In the genomic region with DNA sequence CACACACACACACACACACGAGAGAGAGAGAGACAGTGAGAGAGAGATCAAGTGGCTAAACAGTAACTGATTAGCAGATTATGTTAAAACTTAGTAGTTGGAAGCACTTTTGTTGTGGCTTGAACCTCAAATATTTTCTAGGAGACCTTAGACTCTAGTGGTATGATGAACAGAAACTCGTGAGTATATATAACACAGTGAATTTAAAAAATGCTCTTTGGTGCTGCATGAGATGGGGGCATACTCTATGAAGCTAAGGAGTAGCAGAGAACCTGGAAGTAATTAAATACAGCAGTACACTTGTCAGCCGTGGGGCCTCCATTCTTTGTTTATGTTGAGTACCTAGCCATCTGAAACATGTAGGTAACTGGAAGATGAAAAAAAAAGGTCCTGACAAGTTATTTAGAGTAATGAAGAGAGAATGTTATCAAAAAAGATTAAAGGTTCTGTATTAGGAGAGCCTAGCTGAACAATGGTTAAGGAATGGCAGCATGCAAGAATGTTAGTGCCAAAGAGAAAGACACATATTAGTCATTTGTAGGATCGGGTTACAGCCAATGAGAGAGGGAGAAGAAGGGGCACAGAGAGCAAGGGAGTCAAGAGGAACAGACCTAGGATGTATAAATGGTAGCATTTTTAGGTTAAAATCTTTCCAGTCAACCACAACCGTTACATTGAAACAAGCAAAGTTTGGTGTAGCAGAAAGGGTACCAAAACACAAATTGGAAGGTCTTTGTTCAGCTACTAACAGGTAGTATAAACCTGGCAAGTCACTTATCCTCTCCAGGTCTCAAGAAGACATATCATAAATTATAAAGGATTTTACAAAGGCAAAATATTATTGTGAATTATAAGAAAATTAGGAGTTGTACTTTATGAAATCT, we compare ENCODE assay signal across 16 cellular contexts.
DNase-seq lines count a peak whose midpoint lies in the region; ATAC-seq, FAIRE-seq and TF ChIP-seq lines count a peak whose summit lies in the region.
"Had no signal": no experiment of that assay in that cellular context is flagged by ENCODE, and none has a peak within 500 bp of the region (broad histone marks: within the 10 kb centered on the region; RNA-seq: fewer than 3 reads in every experiment).

No MANE protein-coding gene starts in this region.

- H3K36me3 Mint-ChIP-seq in activated CD4-positive, alpha-beta T cell treated with anti-CD3 and anti-CD28 coated beads for 36 hours (ENCODE audit: low read depth), result no peaks in the 10 kb centered on the region
- no peaks in the 10 kb centered on the region for H3K36me3 Mint-ChIP-seq in activated CD4-positive, alpha-beta memory T cell treated with anti-CD3 and anti-CD28 coated beads, Interleukin-2, amount 10 ng/mL, durations not matched to agents 7 days and 5 days (ENCODE audit: low read depth)
- H3K36me3 Mint-ChIP-seq: activated naive CD8-positive, alpha-beta T cell treated with anti-CD3 and anti-CD28 coated beads, Interleukin-2, amount 10 ng/mL, durations not matched to agents 7 days and 5 days had no signal

- H3K79me2 ChIP-seq in endothelial cell of umbilical vein (ENCODE audit: control insufficient read depth, insufficient read depth, low read length), result no peaks in the 10 kb centered on the region
- H3K79me2 ChIP-seq in osteoblast (ENCODE audit: insufficient read depth, low read length), result no peaks in the 10 kb centered on the region

- H3K27ac ChIP-seq in endothelial cell of umbilical vein (ENCODE audit: insufficient read depth, low read depth, low read length) (peak overlapping the region; percentile 45), osteoblast (ENCODE audit: low read depth, low read length) (peak overlapping the region; percentile 70)
- H3K27ac ChIP-seq: lower lobe of right lung had no signal

- peak overlapping the region; percentile 1 for H3K4me2 ChIP-seq in endothelial cell of umbilical vein (ENCODE audit: insufficient read depth, low read length)
- H3K4me2 ChIP-seq in osteoblast (ENCODE audit: insufficient read depth, low read length), result no peak overlapping the region

- peaks cover 23% of the 10 kb centered on the region for H3K4me1 Mint-ChIP-seq in activated CD4-positive, alpha-beta T cell treated with anti-CD3 and anti-CD28 coated beads for 36 hours
- peaks cover 8% of the 10 kb centered on the region for H3K4me1 Mint-ChIP-seq in activated CD4-positive, alpha-beta memory T cell treated with anti-CD3 and anti-CD28 coated beads, Interleukin-2, amount 10 ng/mL, durations not matched to agents 7 days and 5 days
- H3K4me1 Mint-ChIP-seq: stimulated activated naive B cell treated with anti-CD40 and anti-IgM and Interleukin-4, amounts not matched to agents 10 μg/mL and 1 μg/mL and 100 μg/mL, for 72 hours had no signal

- H3K27me3 Mint-ChIP-seq in activated CD4-positive, alpha-beta T cell treated with anti-CD3 and anti-CD28 coated beads for 36 hours, result no peaks in the 10 kb centered on the region
- no peaks in the 10 kb centered on the region for H3K27me3 Mint-ChIP-seq in activated CD4-positive, alpha-beta memory T cell treated with anti-CD3 and anti-CD28 coated beads, Interleukin-2, amount 10 ng/mL, durations not matched to agents 7 days and 5 days

- H3K9ac ChIP-seq in endothelial cell of umbilical vein (replicated peaks; ENCODE audit: extremely low read depth, insufficient read depth, low read length), result no peak overlapping the region

- H3K36me3 ChIP-seq in endothelial cell of umbilical vein (ENCODE audit: control insufficient read depth in 2 of 2, extremely low read depth in 1 of 2, insufficient read depth in 2 of 2, low read length in 2 of 2) (no peaks in the 10 kb centered on the region), osteoblast (ENCODE audit: insufficient read depth, low read length) (no peaks in the 10 kb centered on the region)
- H3K36me3 ChIP-seq: HAP-1, lower lobe of right lung had no signal

- DNase-seq in ELR (ENCODE audit: low read depth), result peak; percentile 75
- DNase-seq in NB4 (ENCODE audit: low read depth), result peak; percentile 39
- peak; percentile 58 for DNase-seq in endothelial cell of umbilical vein (ENCODE audit: low read depth, low spot score)
- peak; percentile 29 for DNase-seq in osteoblast (ENCODE audit: insufficient read length, low spot score, missing footprints)
- DNase-seq in activated CD4-positive, alpha-beta T cell treated with anti-CD3 and anti-CD28 coated beads for 36 hours, result no peak
- DNase-seq in stimulated activated naive CD4-positive, alpha-beta T cell treated with Interleukin-2 at 50 U/mL for 16 hours (lab: John Stamatoyannopoulos, UW), result no peak
- DNase-seq in activated CD4-positive, alpha-beta memory T cell treated with anti-CD3 and anti-CD28 coated beads, Interleukin-2, amount 10 ng/mL, durations not matched to agents 7 days and 5 days, result no peak
- DNase-seq: activated naive CD8-positive, alpha-beta T cell treated with anti-CD3 and anti-CD28 coated beads, Interleukin-2, amount 10 ng/mL, durations not matched to agents 7 days and 5 days; DND-41; erythroblast; lower lobe of right lung; NCI-H1694; RPMI8226; stimulated activated naive B cell treated with anti-CD40 and anti-IgM and Interleukin-4, amounts not matched to agents 10 μg/mL and 1 μg/mL and 100 μg/mL, for 72 hours had no signal

- H4K20me1 ChIP-seq in endothelial cell of umbilical vein (replicated peaks; ENCODE audit: control insufficient read depth, extremely low read depth, insufficient read depth, low read length) (no peaks in the 10 kb centered on the region), osteoblast (ENCODE audit: insufficient read depth, low read length) (no peaks in the 10 kb centered on the region)

- H3K27me3 ChIP-seq in endothelial cell of umbilical vein (ENCODE audit: control insufficient read depth in 2 of 2, insufficient read depth in 2 of 2, low read length in 2 of 2) (no peaks in the 10 kb centered on the region), osteoblast (ENCODE audit: insufficient read depth, low read length) (no peaks in the 10 kb centered on the region)

- H3K4me1 ChIP-seq in endothelial cell of umbilical vein (ENCODE audit: control insufficient read depth, extremely low read depth, insufficient read depth, low read length), result peaks cover 26% of the 10 kb centered on the region
- peaks cover 32% of the 10 kb centered on the region for H3K4me1 ChIP-seq in osteoblast (ENCODE audit: insufficient read depth, low read length)

- peak; percentile 77 for FAIRE-seq in endothelial cell of umbilical vein (lab: Jason Lieb, UNC)

- H3K9me1 ChIP-seq in endothelial cell of umbilical vein (replicated peaks; ENCODE audit: control insufficient read depth, extremely low read depth, insufficient read depth, low read length), result no peaks in the 10 kb centered on the region

- H3K4me3 Mint-ChIP-seq in activated CD4-positive, alpha-beta T cell treated with anti-CD3 and anti-CD28 coated beads for 36 hours, result no peak overlapping the region
- no peak overlapping the region for H3K4me3 Mint-ChIP-seq in activated CD4-positive, alpha-beta memory T cell treated with anti-CD3 and anti-CD28 coated beads, Interleukin-2, amount 10 ng/mL, durations not matched to agents 7 days and 5 days
- H3K4me3 Mint-ChIP-seq: activated naive CD8-positive, alpha-beta T cell treated with anti-CD3 and anti-CD28 coated beads, Interleukin-2, amount 10 ng/mL, durations not matched to agents 7 days and 5 days; stimulated activated naive B cell treated with anti-CD40 and anti-IgM and Interleukin-4, amounts not matched to agents 10 μg/mL and 1 μg/mL and 100 μg/mL, for 72 hours had no signal

- BruUV-seq in endothelial cell of umbilical vein (replicated peaks; lab: Mats Ljungman, UMichigan), result TSS peak; percentile 67

- intact Hi-C loops in endothelial cell of umbilical vein (cut with micrococcal nuclease), result loop anchor here (1.0 to 10.0 kb wide), 2 partner anchors 326 to 887 kb away; no protein-coding TSS in a partner anchor
- intact Hi-C loops in activated CD4-positive, alpha-beta T cell treated with anti-CD3 and anti-CD28 coated beads for 36 hours (cut with DNase I, micrococcal nuclease), result loop anchor here (5.0 to 10.0 kb wide), 7 partner anchors 105 to 887 kb away; no protein-coding TSS in a partner anchor

- dilution Hi-C loops in endothelial cell of umbilical vein (cut with MboI; ENCODE audit: extremely low pct_ligation_motif_present, low sequenced_read_pairs), result no loop called here

- H3K9me3 ChIP-seq in endothelial cell of umbilical vein (replicated peaks; ENCODE audit: control insufficient read depth, insufficient read depth, low read length), result no peaks in the 10 kb centered on the region
- no peaks in the 10 kb centered on the region for H3K9me3 ChIP-seq in osteoblast (ENCODE audit: low read depth, low read length)
- H3K9me3 ChIP-seq: HAP-1, lower lobe of right lung had no signal

- H3K4me3 ChIP-seq in NB4 (ENCODE audit: low read depth, low read length), result no peak overlapping the region
- no peak overlapping the region for H3K4me3 ChIP-seq in endothelial cell of umbilical vein (replicated peaks in 1 of 3; ENCODE audit: insufficient read depth in 1 of 3, low read depth in 1 of 3, low read length in 3 of 3)
- no peak overlapping the region for H3K4me3 ChIP-seq in osteoblast (ENCODE audit: insufficient read depth, low read length)
- H3K4me3 ChIP-seq: HAP-1, lower lobe of right lung had no signal

- H2AFZ ChIP-seq in endothelial cell of umbilical vein (ENCODE audit: low read depth, low read length), result no peak overlapping the region
- no peak overlapping the region for H2AFZ ChIP-seq in osteoblast (ENCODE audit: low read length)

- H3K27ac Mint-ChIP-seq in activated CD4-positive, alpha-beta T cell treated with anti-CD3 and anti-CD28 coated beads for 36 hours, result no peak overlapping the region
- H3K27ac Mint-ChIP-seq in activated CD4-positive, alpha-beta memory T cell treated with anti-CD3 and anti-CD28 coated beads, Interleukin-2, amount 10 ng/mL, durations not matched to agents 7 days and 5 days, result no peak overlapping the region
- H3K27ac Mint-ChIP-seq: activated naive CD8-positive, alpha-beta T cell treated with anti-CD3 and anti-CD28 coated beads, Interleukin-2, amount 10 ng/mL, durations not matched to agents 7 days and 5 days; stimulated activated naive B cell treated with anti-CD40 and anti-IgM and Interleukin-4, amounts not matched to agents 10 μg/mL and 1 μg/mL and 100 μg/mL, for 72 hours had no signal

- POLR2A ChIA-PET in endothelial cell of umbilical vein (lab: Charles Lee), result no interaction called here
- POLR2A ChIA-PET in activated CD4-positive, alpha-beta T cell treated with anti-CD3 and anti-CD28 coated beads for 36 hours (lab: Charles Lee), result no interaction called here
- POLR2A ChIA-PET in activated CD4-positive, alpha-beta memory T cell treated with anti-CD3 and anti-CD28 coated beads, Interleukin-2, amount 10 ng/mL, durations not matched to agents 7 days and 5 days (lab: Charles Lee), result no interaction called here

- no peak for ATAC-seq in activated CD4-positive, alpha-beta T cell treated with anti-CD3 and anti-CD28 coated beads for 36 hours
- ATAC-seq in HG03469 (IDR thresholded peaks at IDR 0.05; ENCODE audit: unreplicated experiment), result no peak
- ATAC-seq: lower lobe of right lung; stimulated activated naive B cell treated with anti-CD40 and anti-IgM and Interleukin-4, amounts not matched to agents 10 μg/mL and 1 μg/mL and 100 μg/mL, for 72 hours had no signal

- H3K9me3 Mint-ChIP-seq in activated CD4-positive, alpha-beta T cell treated with anti-CD3 and anti-CD28 coated beads for 36 hours (ENCODE audit: low read depth), result no peaks in the 10 kb centered on the region
- no peaks in the 10 kb centered on the region for H3K9me3 Mint-ChIP-seq in activated CD4-positive, alpha-beta memory T cell treated with anti-CD3 and anti-CD28 coated beads, Interleukin-2, amount 10 ng/mL, durations not matched to agents 7 days and 5 days
- H3K9me3 Mint-ChIP-seq: activated naive CD8-positive, alpha-beta T cell treated with anti-CD3 and anti-CD28 coated beads, Interleukin-2, amount 10 ng/mL, durations not matched to agents 7 days and 5 days; stimulated activated naive B cell treated with anti-CD40 and anti-IgM and Interleukin-4, amounts not matched to agents 10 μg/mL and 1 μg/mL and 100 μg/mL, for 72 hours had no signal

- TF ChIP-seq CTCF in NB4 (IDR thresholded peaks at IDR 0.05; ENCODE audit: low read depth, low read length) (no peak), endothelial cell of umbilical vein (IDR thresholded peaks at IDR 0.05; ENCODE audit: extremely low read depth in 1 of 2, insufficient read depth in 1 of 2, low read depth in 1 of 2, low read length in 2 of 2) (no peak), osteoblast (IDR thresholded peaks at IDR 0.05; ENCODE audit: extremely low read depth, low read depth, low read length) (no peak)

- CTCF ChIA-PET in endothelial cell of umbilical vein (lab: Charles Lee), result no interaction called here
- CTCF ChIA-PET in activated CD4-positive, alpha-beta T cell treated with anti-CD3 and anti-CD28 coated beads for 36 hours (lab: Charles Lee), result no interaction called here
- CTCF ChIA-PET in activated CD4-positive, alpha-beta memory T cell treated with anti-CD3 and anti-CD28 coated beads, Interleukin-2, amount 10 ng/mL, durations not matched to agents 7 days and 5 days (lab: Charles Lee), result interaction anchor here (1.4 kb wide), 1 partner anchor 891 kb away, joined by 3 read pairs; no protein-coding TSS in a partner anchor

- TF ChIP-seq POLR2A in NB4 (IDR thresholded peaks at IDR 0.05; ENCODE audit: extremely low read depth, insufficient read length) (no peak), endothelial cell of umbilical vein (IDR thresholded peaks at IDR 0.05; ENCODE audit: low read depth, low read length) (peak; percentile 52)

Comparison
In these comparisons a context has a peak if more than half of its experiments do, and no peak if none do; other contexts are left out.
1. DNase-seq: peak in ELR (single experiment), NB4 (single experiment), endothelial cell of umbilical vein (single experiment) and osteoblast (single experiment); none in activated CD4-positive, alpha-beta T cell treated with anti-CD3 and anti-CD28 coated beads for 36 hours (single experiment), stimulated activated naive CD4-positive, alpha-beta T cell treated with Interleukin-2 at 50 U/mL for 16 hours (single experiment) and activated CD4-positive, alpha-beta memory T cell treated with anti-CD3 and anti-CD28 coated beads, Interleukin-2, amount 10 ng/mL, durations not matched to agents 7 days and 5 days (single experiment).